2 cellular contexts compared by ENCODE assay signal in the genomic region with DNA sequence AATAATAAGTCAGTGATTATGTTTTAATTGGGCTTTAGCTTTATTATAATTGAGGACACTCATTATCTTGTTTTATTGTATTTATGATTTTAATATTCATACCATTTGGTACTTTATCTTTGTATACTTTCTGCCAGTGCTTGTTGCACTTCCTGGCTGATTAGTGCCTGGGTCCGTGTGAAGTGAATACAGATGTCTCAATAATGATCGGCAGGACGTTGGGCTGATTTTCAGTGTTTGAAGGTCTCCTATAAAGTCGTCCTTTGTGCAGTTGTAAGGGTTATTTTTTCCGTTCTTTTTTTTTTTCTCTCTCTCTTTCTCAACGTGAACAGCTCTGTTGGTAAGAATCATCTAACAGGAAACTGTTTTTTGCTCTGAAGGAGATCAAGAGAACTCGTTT.
TF ChIP-seq lines count a peak whose summit lies in the region.

No MANE protein-coding gene starts in this region.

TF ChIP-seq in GM23338, 12 proteins besides CTCF, POLR2A, EP300 and RAD21:
- TF ChIP-seq, protein P1, sequence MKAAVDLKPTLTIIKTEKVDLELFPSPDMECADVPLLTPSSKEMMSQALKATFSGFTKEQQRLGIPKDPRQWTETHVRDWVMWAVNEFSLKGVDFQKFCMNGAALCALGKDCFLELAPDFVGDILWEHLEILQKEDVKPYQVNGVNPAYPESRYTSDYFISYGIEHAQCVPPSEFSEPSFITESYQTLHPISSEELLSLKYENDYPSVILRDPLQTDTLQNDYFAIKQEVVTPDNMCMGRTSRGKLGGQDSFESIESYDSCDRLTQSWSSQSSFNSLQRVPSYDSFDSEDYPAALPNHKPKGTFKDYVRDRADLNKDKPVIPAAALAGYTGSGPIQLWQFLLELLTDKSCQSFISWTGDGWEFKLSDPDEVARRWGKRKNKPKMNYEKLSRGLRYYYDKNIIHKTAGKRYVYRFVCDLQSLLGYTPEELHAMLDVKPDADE (IDR thresholded peaks at IDR 0.05): no peak

TF ChIP-seq in H1, 55 proteins besides CTCF, POLR2A, EP300 and RAD21:
- no peak for TF ChIP-seq BRCA1 (IDR thresholded peaks at IDR 0.05; ENCODE audit: low read depth, low read length)
- no peak for TF ChIP-seq NRF1 (IDR thresholded peaks at IDR 0.05; ENCODE audit: low read depth, low read length)
- no peak for TF ChIP-seq GTF2F1 (IDR thresholded peaks at IDR 0.05; ENCODE audit: borderline replicate concordance, low read depth, low read length)
- no peak for TF ChIP-seq SP2 (IDR thresholded peaks at IDR 0.05; ENCODE audit: low read length)
- no peak for TF ChIP-seq SRF (IDR thresholded peaks at IDR 0.05; ENCODE audit: low read depth, low read length)
- TF ChIP-seq SUZ12 (IDR thresholded peaks at IDR 0.05; ENCODE audit: low read length): no peak
- no peak for TF ChIP-seq TBP (IDR thresholded peaks at IDR 0.05; ENCODE audit: low read depth, low read length)
- TF ChIP-seq TAF7 (optimal IDR thresholded peaks at IDR 0.05; ENCODE audit: borderline replicate concordance, low read depth, low read length): no peak
- no peak for TF ChIP-seq RBBP5 (IDR thresholded peaks at IDR 0.05; ENCODE audit: borderline replicate concordance, low read depth, low read length)
